8 cellular contexts compared by ENCODE assay signal in the genomic region with DNA sequence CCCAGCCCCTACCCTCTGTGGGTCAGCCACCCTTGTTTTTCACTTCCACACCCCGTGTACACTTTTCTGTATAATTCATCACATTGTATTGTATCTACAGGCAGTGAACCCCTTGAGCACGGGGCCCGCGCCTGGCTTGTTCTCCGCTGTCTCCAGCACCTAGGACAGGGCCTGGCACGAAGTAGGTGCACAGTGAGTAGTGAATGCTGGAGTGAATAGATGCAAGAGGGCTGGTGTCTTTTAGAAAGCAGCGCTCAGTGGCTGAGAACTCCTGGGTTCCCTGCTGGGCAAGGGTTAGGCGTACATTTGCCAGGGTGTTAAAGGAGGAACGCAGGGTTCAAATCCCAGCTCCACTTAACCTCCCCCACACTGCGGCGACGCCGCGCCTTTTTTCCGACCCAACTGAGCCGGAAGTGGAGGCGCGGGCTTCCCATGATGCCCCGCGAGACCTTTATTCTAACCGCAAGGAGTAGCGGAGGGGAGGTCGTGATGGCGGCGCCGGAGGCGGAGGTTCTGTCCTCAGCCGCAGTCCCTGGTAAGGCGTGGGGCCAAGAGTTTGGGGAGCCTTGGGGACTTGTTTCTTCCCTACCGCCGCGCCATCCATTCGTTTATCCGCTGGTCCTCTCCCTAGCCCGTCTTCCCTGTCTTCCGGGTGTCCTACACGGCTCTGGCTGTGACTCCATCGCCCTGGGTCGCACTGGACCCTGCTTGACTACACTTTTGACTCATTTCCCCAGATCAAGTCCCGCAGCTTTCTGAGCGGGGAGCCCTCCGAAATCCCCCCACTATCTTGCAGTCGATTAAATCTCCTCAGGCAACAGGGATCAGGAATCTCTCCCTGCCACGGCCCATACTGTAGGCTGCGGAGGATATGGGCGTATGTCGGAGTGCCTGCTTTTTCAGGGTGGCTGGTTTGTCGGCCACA. TPM values are rescaled to one million over a fixed set of nuclear protein-coding genes. Genes with fewer than 3 reads are reported as not detected.
DNase-seq lines count a peak whose midpoint lies in the region; ATAC-seq and TF ChIP-seq lines count a peak whose summit lies in the region.

A gene with protein sequence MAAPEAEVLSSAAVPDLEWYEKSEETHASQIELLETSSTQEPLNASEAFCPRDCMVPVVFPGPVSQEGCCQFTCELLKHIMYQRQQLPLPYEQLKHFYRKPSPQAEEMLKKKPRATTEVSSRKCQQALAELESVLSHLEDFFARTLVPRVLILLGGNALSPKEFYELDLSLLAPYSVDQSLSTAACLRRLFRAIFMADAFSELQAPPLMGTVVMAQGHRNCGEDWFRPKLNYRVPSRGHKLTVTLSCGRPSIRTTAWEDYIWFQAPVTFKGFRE (plus strand): TSS at position 454 of the 925 bp plus-strand sequence. CDS start 36 bp downstream, at position 490.

- RAD21 ChIA-PET in HCT116 (lab: Charles Lee; ENCODE audit: low non-redundant PET in 1 of 2, low total read pairs in 2 of 2, uncharacterized antibody in 2 of 2, unreplicated experiment in 2 of 2): no interaction called here

- H3K4me3 ChIP-seq in HCT116 (replicated peaks in 1 of 2; ENCODE audit: low read depth in 1 of 2, low read length in 2 of 2) (peak within 1 kb of the TSS; percentile 87), neuron (ENCODE audit: low read length) (peak within 1 kb of the TSS; percentile 82)

- H3K79me2 ChIP-seq in HCT116 (ENCODE audit: insufficient read depth, low read length): peaks cover 46% of the 10 kb centered on the region

- POLR2A ChIA-PET in HCT116 (lab: Charles Lee): interaction anchor here (1.0 to 1.9 kb wide), 2 partner anchors 8 to 9 kb away, joined by 3 to 7 read pairs; no protein-coding TSS in a partner anchor

- H3K9me3 ChIP-seq in HCT116 (ENCODE audit: control insufficient read depth in 1 of 2, insufficient read depth in 1 of 2, low read depth in 1 of 2, low read length in 2 of 2): no peaks in the 10 kb centered on the region
- H3K9me3 ChIP-seq in neuron (ENCODE audit: low read length): no peaks in the 10 kb centered on the region

- intact Hi-C loops in HCT116 (cut with micrococcal nuclease): no loop called here

- DNase-seq in G401 (ENCODE audit: low spot score) (peak; percentile 86), HCT116 (ENCODE audit: low read depth, low spot score) (peak; percentile 56), NAMALWA (ENCODE audit: low spot score) (peak; percentile 88), SK-MEL-5 (ENCODE audit: low read depth, low spot score) (peak; percentile 82), foreskin melanocyte (peak; percentile 74), stromal cell of bone marrow (ENCODE audit: low read depth) (peak; percentile 51)
- DNase-seq in activated gamma-delta T cell treated with anti-CD3 and anti-CD28 coated beads, Interleukin-2, amount 50 U/mL, for 16 hours (ENCODE audit: low read depth): peak; percentile 80

- TF ChIP-seq CTCF in HCT116 (IDR thresholded peaks at IDR 0.05 in 2 of 3, conservative IDR thresholded peaks at IDR 0.05 in 1 of 3; ENCODE audit: borderline replicate concordance in 1 of 3, insufficient read depth in 1 of 3, low read depth in 2 of 3, low read length in 2 of 3): no peak

- peaks cover 17 to 21% of the 10 kb centered on the region in 2 experiments; a peak in 3 of 4 replicates for H3K36me3 ChIP-seq in HCT116 (ENCODE audit: control insufficient read depth in 1 of 2, insufficient read depth in 2 of 2, low read length in 2 of 2)
- H3K36me3 ChIP-seq in neuron (ENCODE audit: insufficient read depth, low read length): peaks cover 20% of the 10 kb centered on the region

- H3K4me1 ChIP-seq in HCT116 (ENCODE audit: control insufficient read depth in 1 of 2, insufficient read depth in 2 of 2, low read length in 2 of 2) (peaks cover 12 to 25% of the 10 kb centered on the region in 2 experiments), neuron (ENCODE audit: insufficient read depth, low read length) (peaks cover 10% of the 10 kb centered on the region)

- peak; percentile 85 for TF ChIP-seq POLR2A in HCT116 (IDR thresholded peaks at IDR 0.05; ENCODE audit: borderline replicate concordance, extremely low read depth, insufficient read depth, insufficient read length)

- no peaks in the 10 kb centered on the region for H4K20me1 ChIP-seq in HCT116 (ENCODE audit: insufficient read depth)

- BruUV-seq in HCT116 (replicated peaks; lab: Mats Ljungman, UMichigan): no TSS peak

- H3K4me2 ChIP-seq in HCT116 (ENCODE audit: low read length): peak within 1 kb of the TSS; percentile 91

- ATAC-seq in HCT116: peak; percentile 91

- TF ChIP-seq RAD21 in HCT116 (IDR thresholded peaks at IDR 0.05; ENCODE audit: low read depth): no peak

- peak within 1 kb of the TSS; percentile 84 for H3K27ac ChIP-seq in HCT116 (ENCODE audit: low read depth, low read length)

- in situ Hi-C loops in G401 (cut with HindIII; ENCODE audit: low sequenced_read_pairs) (no loop called here), SK-MEL-5 (cut with HindIII; ENCODE audit: low pct_unique_long_range_greater_than_20kb, low sequenced_read_pairs) (no loop called here)

- H3K27me3 ChIP-seq in HCT116 (ENCODE audit: insufficient read depth, low read length) (no peaks in the 10 kb centered on the region), neuron (ENCODE audit: insufficient read depth, low read length) (no peaks in the 10 kb centered on the region)

- no peaks in the 10 kb centered on the region for H3K9me2 ChIP-seq in HCT116 (ENCODE audit: insufficient read depth)

- CTCF ChIA-PET in HCT116 (lab: Charles Lee): interaction anchor here (1.6 kb wide), 1 partner anchor 31 kb away, joined by 3 read pairs; no protein-coding TSS in a partner anchor

- H3K9ac ChIP-seq in HCT116 (ENCODE audit: low read length): peak within 1 kb of the TSS; percentile 84

- H2AFZ ChIP-seq in HCT116 (ENCODE audit: low read depth, low read length, poor library complexity, severe bottlenecking) (peak within 1 kb of the TSS; percentile 13), neuron (ENCODE audit: low read depth, low read length) (peak within 1 kb of the TSS; percentile 78)

TF ChIP-seq in HCT116, 20 proteins besides CTCF, POLR2A, EP300 and RAD21 (continues in another document):
- TF ChIP-seq YY1 (IDR thresholded peaks at IDR 0.05; ENCODE audit: extremely low read depth, insufficient replicate concordance, low read depth, low read length) (peak; percentile 90), SRF (IDR thresholded peaks at IDR 0.05; ENCODE audit: low read depth) (no peak), POLR2AphosphoS5 (IDR thresholded peaks at IDR 0.05; ENCODE audit: low read depth, low read length) (peak; percentile 97), ZFX (IDR thresholded peaks at IDR 0.05) (peak; percentile 47; the same call in 1 of the 2 replicates), CBX3 (IDR thresholded peaks at IDR 0.05; ENCODE audit: low read depth) (no peak), TCF7L2 (IDR thresholded peaks at IDR 0.05; ENCODE audit: borderline replicate concordance, extremely low read depth, insufficient read depth, insufficient read length) (peak; percentile 98), CEBPB (IDR thresholded peaks at IDR 0.05; ENCODE audit: low read depth) (no peak)
- TF ChIP-seq, protein P1, sequence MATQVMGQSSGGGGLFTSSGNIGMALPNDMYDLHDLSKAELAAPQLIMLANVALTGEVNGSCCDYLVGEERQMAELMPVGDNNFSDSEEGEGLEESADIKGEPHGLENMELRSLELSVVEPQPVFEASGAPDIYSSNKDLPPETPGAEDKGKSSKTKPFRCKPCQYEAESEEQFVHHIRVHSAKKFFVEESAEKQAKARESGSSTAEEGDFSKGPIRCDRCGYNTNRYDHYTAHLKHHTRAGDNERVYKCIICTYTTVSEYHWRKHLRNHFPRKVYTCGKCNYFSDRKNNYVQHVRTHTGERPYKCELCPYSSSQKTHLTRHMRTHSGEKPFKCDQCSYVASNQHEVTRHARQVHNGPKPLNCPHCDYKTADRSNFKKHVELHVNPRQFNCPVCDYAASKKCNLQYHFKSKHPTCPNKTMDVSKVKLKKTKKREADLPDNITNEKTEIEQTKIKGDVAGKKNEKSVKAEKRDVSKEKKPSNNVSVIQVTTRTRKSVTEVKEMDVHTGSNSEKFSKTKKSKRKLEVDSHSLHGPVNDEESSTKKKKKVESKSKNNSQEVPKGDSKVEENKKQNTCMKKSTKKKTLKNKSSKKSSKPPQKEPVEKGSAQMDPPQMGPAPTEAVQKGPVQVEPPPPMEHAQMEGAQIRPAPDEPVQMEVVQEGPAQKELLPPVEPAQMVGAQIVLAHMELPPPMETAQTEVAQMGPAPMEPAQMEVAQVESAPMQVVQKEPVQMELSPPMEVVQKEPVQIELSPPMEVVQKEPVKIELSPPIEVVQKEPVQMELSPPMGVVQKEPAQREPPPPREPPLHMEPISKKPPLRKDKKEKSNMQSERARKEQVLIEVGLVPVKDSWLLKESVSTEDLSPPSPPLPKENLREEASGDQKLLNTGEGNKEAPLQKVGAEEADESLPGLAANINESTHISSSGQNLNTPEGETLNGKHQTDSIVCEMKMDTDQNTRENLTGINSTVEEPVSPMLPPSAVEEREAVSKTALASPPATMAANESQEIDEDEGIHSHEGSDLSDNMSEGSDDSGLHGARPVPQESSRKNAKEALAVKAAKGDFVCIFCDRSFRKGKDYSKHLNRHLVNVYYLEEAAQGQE (IDR thresholded peaks at IDR 0.05; ENCODE audit: low read depth): no peak
- TF ChIP-seq, protein P2, sequence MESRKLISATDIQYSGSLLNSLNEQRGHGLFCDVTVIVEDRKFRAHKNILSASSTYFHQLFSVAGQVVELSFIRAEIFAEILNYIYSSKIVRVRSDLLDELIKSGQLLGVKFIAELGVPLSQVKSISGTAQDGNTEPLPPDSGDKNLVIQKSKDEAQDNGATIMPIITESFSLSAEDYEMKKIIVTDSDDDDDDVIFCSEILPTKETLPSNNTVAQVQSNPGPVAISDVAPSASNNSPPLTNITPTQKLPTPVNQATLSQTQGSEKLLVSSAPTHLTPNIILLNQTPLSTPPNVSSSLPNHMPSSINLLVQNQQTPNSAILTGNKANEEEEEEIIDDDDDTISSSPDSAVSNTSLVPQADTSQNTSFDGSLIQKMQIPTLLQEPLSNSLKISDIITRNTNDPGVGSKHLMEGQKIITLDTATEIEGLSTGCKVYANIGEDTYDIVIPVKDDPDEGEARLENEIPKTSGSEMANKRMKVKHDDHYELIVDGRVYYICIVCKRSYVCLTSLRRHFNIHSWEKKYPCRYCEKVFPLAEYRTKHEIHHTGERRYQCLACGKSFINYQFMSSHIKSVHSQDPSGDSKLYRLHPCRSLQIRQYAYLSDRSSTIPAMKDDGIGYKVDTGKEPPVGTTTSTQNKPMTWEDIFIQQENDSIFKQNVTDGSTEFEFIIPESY (IDR thresholded peaks at IDR 0.05; ENCODE audit: extremely low read depth, insufficient replicate concordance, low read length): peak; percentile 52

RNA-seq across cellular contexts. Expression of the gene that starts here (rescaled TPM):
- 59.0 and 78.9 TPM in 2 replicates for total RNA-seq in G401 (2014; rRNA removed; shearing (Covaris generic))
- total RNA-seq in HCT116 (2021; ENCODE audit: unreplicated experiment): 36.6 TPM
- 29.2 and 35.3 TPM in 2 replicates for polyA plus RNA-seq in HCT116 (2012)
- 161 and 166 TPM in 2 replicates for total RNA-seq in SK-MEL-5 (2014; rRNA removed; shearing (Covaris generic))
- 143 and 159 TPM in 2 replicates for polyA plus RNA-seq in SK-MEL-5 (2015; cell fraction: cytosol; rRNA removed)
- polyA plus RNA-seq in SK-MEL-5 (2015; cell fraction: nucleus; rRNA removed): 108 and 149 TPM in 2 replicates

Comparison
In these comparisons a context has a peak if more than half of its experiments do, and no peak if none do; other contexts are left out.
1. Peak in every context shown above with its lines: DNase-seq, ATAC-seq, H3K4me3 ChIP-seq and H3K27ac ChIP-seq.